ENCODE assay signal across 24 cellular contexts in genomic region chr11:115806056-115806455, GRCh38.
"Had no signal": no experiment of that assay in that cellular context is flagged by ENCODE, and none has a peak within 500 bp of the region (broad histone marks: within the 10 kb centered on the region; RNA-seq: fewer than 3 reads in every experiment).

No MANE protein-coding gene starts in this region.

- H3K4me1 ChIP-seq: ascending aorta, body of pancreas, colonic mucosa, Peyer's patch, SJCRH30 had no signal

- DNase-seq: activated B cell treated with CpG ODN at 0.5 μM for 24 hours; activated CD4-positive, alpha-beta T cell treated with anti-CD3 and anti-CD28 coated beads for 1 hour; activated CD4-positive, alpha-beta T cell treated with anti-CD3 and anti-CD28 coated beads, Interleukin-2, amount 10 ng/mL, durations not matched to agents 24 days and 14 days; activated CD4-positive, alpha-beta T cell treated with anti-CD3 and anti-CD28 coated beads, Interleukin-2, amount 50 U/mL, for 48 hours; activated CD8-positive, alpha-beta memory T cell treated with anti-CD3 and anti-CD28 coated beads, Interleukin-2, amount 10 ng/mL, durations not matched to agents 7 days and 5 days; activated effector memory CD4-positive, alpha-beta T cell treated with Interleukin-2 at 50 U/mL for 16 hours; activated naive CD4-positive, alpha-beta T cell; activated T-cell treated with anti-CD3 and anti-CD28 coated beads, Interleukin-2, amount 50 U/mL, for 24 hours; body of pancreas; colonic mucosa; NCI-H1092; NCI-H2081; NCI-H2227 treated with DMSO at 0.1 percent for 48 hours; NCI-H510A; NCI-H748 treated with DMSO at 0.1 percent for 48 hours; Peyer's patch; Right ventricle myocardium superior; SJCRH30; T-helper 17 cell; T-helper 9 cell had no signal

- H3K36me3 ChIP-seq: ascending aorta, cardiac muscle cell, colonic mucosa, Peyer's patch, SJCRH30 had no signal

- H3K4me3 ChIP-seq: ascending aorta, body of pancreas, cardiac muscle cell, colonic mucosa, Peyer's patch, SJCRH30 had no signal

- H3K27me3 ChIP-seq: ascending aorta, body of pancreas, cardiac muscle cell, colonic mucosa, Peyer's patch, SJCRH30 had no signal

- H3K4me2 ChIP-seq: KMS-11 had no signal

- H3K9me3 ChIP-seq: colonic mucosa, SJCRH30 had no signal

- ATAC-seq: activated CD8-positive, alpha-beta memory T cell treated with anti-CD3 and anti-CD28 coated beads, Interleukin-2, amount 10 ng/mL, durations not matched to agents 7 days and 5 days; body of pancreas; T-helper 17 cell had no signal

- H3K9ac ChIP-seq: KMS-11 had no signal

- H3K27ac ChIP-seq: ascending aorta, body of pancreas, cardiac muscle cell, colonic mucosa, KMS-11, Peyer's patch, RWPE1, SJCRH30 had no signal
